ENCODE assay signal across 1 cellular context in genomic region chr11:46326813-46327416, GRCh38.
TF ChIP-seq lines count a peak whose summit lies in the region.

No MANE protein-coding gene starts in this region.

TF ChIP-seq in H1, 55 proteins besides CTCF, POLR2A, EP300 and RAD21:
- TF ChIP-seq, protein P1, sequence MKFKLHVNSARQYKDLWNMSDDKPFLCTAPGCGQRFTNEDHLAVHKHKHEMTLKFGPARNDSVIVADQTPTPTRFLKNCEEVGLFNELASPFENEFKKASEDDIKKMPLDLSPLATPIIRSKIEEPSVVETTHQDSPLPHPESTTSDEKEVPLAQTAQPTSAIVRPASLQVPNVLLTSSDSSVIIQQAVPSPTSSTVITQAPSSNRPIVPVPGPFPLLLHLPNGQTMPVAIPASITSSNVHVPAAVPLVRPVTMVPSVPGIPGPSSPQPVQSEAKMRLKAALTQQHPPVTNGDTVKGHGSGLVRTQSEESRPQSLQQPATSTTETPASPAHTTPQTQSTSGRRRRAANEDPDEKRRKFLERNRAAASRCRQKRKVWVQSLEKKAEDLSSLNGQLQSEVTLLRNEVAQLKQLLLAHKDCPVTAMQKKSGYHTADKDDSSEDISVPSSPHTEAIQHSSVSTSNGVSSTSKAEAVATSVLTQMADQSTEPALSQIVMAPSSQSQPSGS (IDR thresholded peaks at IDR 0.05; ENCODE audit: low read length) = no peak
- TF ChIP-seq TAF7 (optimal IDR thresholded peaks at IDR 0.05; ENCODE audit: borderline replicate concordance, low read depth, low read length) = no peak
- no peak for TF ChIP-seq BCL11A (IDR thresholded peaks at IDR 0.05; ENCODE audit: low read depth in 2 of 2, low read length in 2 of 2)
- no peak for TF ChIP-seq CREB1 (IDR thresholded peaks at IDR 0.05)
- TF ChIP-seq ASH2L (IDR thresholded peaks at IDR 0.05; ENCODE audit: low read length) = no peak
- TF ChIP-seq CEBPB (IDR thresholded peaks at IDR 0.05; ENCODE audit: low read depth, low read length) = no peak
- TF ChIP-seq SIN3A (conservative IDR thresholded peaks at IDR 0.05 in 1 of 2, IDR thresholded peaks at IDR 0.05 in 1 of 2; ENCODE audit: low read depth in 1 of 2, low read length in 2 of 2) = no peak
- no peak for TF ChIP-seq KDM1A (IDR thresholded peaks at IDR 0.05; ENCODE audit: borderline replicate concordance, low read length)
- TF ChIP-seq SIRT6 (IDR thresholded peaks at IDR 0.05; ENCODE audit: low read length) = no peak
- TF ChIP-seq YY1 (IDR thresholded peaks at IDR 0.05; ENCODE audit: low read depth, low read length) = no peak
- no peak for TF ChIP-seq JUN (IDR thresholded peaks at IDR 0.05; ENCODE audit: low read depth, low read length)
- TF ChIP-seq RFX5 (IDR thresholded peaks at IDR 0.05; ENCODE audit: borderline replicate concordance, low read depth, low read length) = no peak
- no peak for TF ChIP-seq EZH2 (IDR thresholded peaks at IDR 0.05; ENCODE audit: low read depth, low read length, severe bottlenecking)
